Comparison of ENCODE assay signal across 14 cellular contexts in the genomic region with DNA sequence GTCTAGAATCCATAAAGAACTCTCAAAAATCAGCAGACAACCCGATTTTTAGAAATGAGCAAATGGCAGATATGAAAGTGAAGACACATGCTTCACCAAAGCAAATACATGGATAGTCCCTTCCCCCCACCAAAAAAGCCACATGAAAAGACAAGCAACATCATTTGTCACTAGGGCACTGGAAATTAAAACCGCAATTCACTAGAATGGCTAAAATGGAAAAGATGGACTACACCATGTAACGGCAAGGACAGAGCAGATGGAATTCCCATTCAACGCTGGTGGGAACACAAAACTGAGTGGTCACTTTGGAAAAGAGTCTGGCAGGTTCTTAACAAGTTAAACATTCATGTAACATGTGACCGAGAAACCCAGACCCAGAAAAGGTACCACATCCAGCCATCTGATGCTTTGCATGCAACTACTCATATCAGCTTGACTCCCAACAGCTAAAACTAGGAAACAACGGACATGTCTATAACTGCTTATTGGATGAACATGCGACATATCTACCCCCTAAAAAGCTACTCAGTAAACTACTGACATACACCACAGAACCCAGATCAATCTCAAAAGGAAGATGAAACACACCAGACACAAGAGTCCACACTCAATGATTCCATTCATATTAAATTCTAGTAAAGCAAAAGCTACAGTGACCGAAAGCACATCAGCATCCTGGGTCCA.
A peak's percentile ranks its signal among the peaks of the same experiment; 100 is the strongest.
DNase-seq lines count a peak whose midpoint lies in the region; ATAC-seq and TF ChIP-seq lines count a peak whose summit lies in the region.
"Had no signal": no experiment of that assay in that cellular context is flagged by ENCODE, and none has a peak within 500 bp of the region (broad histone marks: within the 10 kb centered on the region; RNA-seq: fewer than 3 reads in every experiment).

No MANE protein-coding gene starts in this region.

- H3K79me2 ChIP-seq in OCI-LY3 (ENCODE audit: low read length) (peaks cover 100% of the 10 kb centered on the region), osteoblast (ENCODE audit: insufficient read depth, low read length) (peaks cover 99% of the 10 kb centered on the region)

- intact Hi-C loops in Caco-2 (cut with micrococcal nuclease; ENCODE audit: unreplicated experiment), result no loop called here
- intact Hi-C loops in gastrocnemius medialis (cut with DNase I; ENCODE audit: low total_unique reads), result loop anchor here (5.0 kb wide), 1 partner anchor 47 kb away; no protein-coding TSS in a partner anchor

- H3K9ac ChIP-seq in OCI-LY3 (ENCODE audit: low read length), result no peak overlapping the region

- CTCF ChIA-PET in Caco-2 (lab: Charles Lee), result no interaction called here

- H3K36me3 ChIP-seq in Caco-2 (ENCODE audit: control insufficient read depth, insufficient read depth, low read length) (no peaks in the 10 kb centered on the region), OCI-LY3 (replicated peaks; ENCODE audit: low read depth, low read length) (peaks cover 4% of the 10 kb centered on the region), osteoblast (ENCODE audit: insufficient read depth, low read length) (peaks cover 5% of the 10 kb centered on the region), gastrocnemius medialis (no peaks in the 10 kb centered on the region)
- H3K36me3 ChIP-seq: sigmoid colon had no signal

- no peaks in the 10 kb centered on the region for H3K9me3 ChIP-seq in Caco-2
- no peaks in the 10 kb centered on the region for H3K9me3 ChIP-seq in OCI-LY3 (ENCODE audit: insufficient read depth, low read length)
- H3K9me3 ChIP-seq in osteoblast (ENCODE audit: low read depth, low read length), result no peaks in the 10 kb centered on the region
- H3K9me3 ChIP-seq in gastrocnemius medialis, result no peaks in the 10 kb centered on the region
- H3K9me3 ChIP-seq: heart right ventricle, sigmoid colon had no signal

- no peak overlapping the region for H3K4me3 Mint-ChIP-seq in Caco-2 (ENCODE audit: unreplicated experiment)

- H3K27ac Mint-ChIP-seq in Caco-2 (ENCODE audit: unreplicated experiment), result peak overlapping the region; percentile 15
- H3K27ac Mint-ChIP-seq in activated naive CD4-positive, alpha-beta T cell treated with anti-CD3 and anti-CD28 coated beads, Interleukin-2, amount 50 U/mL, for 72 hours, result peak overlapping the region; percentile 81 to 97

- no TSS peak for BruUV-seq in Caco-2 (replicated peaks; lab: Mats Ljungman, UMichigan)

- POLR2A ChIA-PET in Caco-2 (lab: Charles Lee), result no interaction called here

- peaks cover 99% of the 10 kb centered on the region for H4K20me1 ChIP-seq in OCI-LY3 (ENCODE audit: insufficient read depth, low read length)
- H4K20me1 ChIP-seq in osteoblast (ENCODE audit: insufficient read depth, low read length), result peaks cover 79% of the 10 kb centered on the region

- H3K27me3 Mint-ChIP-seq in Caco-2 (ENCODE audit: insufficient read depth, unreplicated experiment), result no peaks in the 10 kb centered on the region

- ATAC-seq in activated naive CD4-positive, alpha-beta T cell treated with anti-CD3 and anti-CD28 coated beads, Interleukin-2, amount 50 U/mL, for 72 hours, result peak; percentile 52 to 65
- ATAC-seq in gastrocnemius medialis (no peak), GM18517 (IDR thresholded peaks at IDR 0.05; ENCODE audit: unreplicated experiment) (no peak)
- ATAC-seq: heart right ventricle had no signal

- in situ Hi-C loops in gastrocnemius medialis (cut with MboI; ENCODE audit: low sequenced_read_pairs in 4 of 4), result loop anchor here in 1 of 4 donors (25.0 kb wide), 1 partner anchor 162 kb away; a partner anchor contains a TSS

- H2AFZ ChIP-seq in OCI-LY3 (ENCODE audit: low read depth, low read length), result no peak overlapping the region
- H2AFZ ChIP-seq in osteoblast (ENCODE audit: low read length), result no peak overlapping the region

- no peak for DNase-seq in Caco-2
- peak in 1 of 2 donors; percentile 60 for DNase-seq in activated naive CD4-positive, alpha-beta T cell treated with anti-CD3 and anti-CD28 coated beads, Interleukin-2, amount 50 U/mL, for 72 hours (ENCODE audit: low spot score in 2 of 2)
- peak; percentile 77 for DNase-seq in osteoblast (ENCODE audit: insufficient read length, low spot score, missing footprints)
- no peak for DNase-seq in gastrocnemius medialis
- no peak for DNase-seq in NCI-H1930 (lab: John Stamatoyannopoulos, UW)
- DNase-seq: cortex of kidney, EL, HCEC 1CT, heart right ventricle, mesendoderm, NCI-H1092 treated with DMSO at 0.1 percent for 48 hours, sigmoid colon had no signal

- H3K4me1 Mint-ChIP-seq in Caco-2 (ENCODE audit: low read depth, unreplicated experiment), result peaks cover 54% of the 10 kb centered on the region

- TF ChIP-seq CTCF in Caco-2 (IDR thresholded peaks at IDR 0.05; ENCODE audit: insufficient read depth in 1 of 2, low read depth in 1 of 2, low read length in 1 of 2, severe bottlenecking in 1 of 2, unreplicated experiment in 1 of 2) (no peak), OCI-LY3 (IDR thresholded peaks at IDR 0.05; ENCODE audit: low read depth, low read length) (no peak), osteoblast (IDR thresholded peaks at IDR 0.05; ENCODE audit: extremely low read depth, low read depth, low read length) (no peak), gastrocnemius medialis (IDR thresholded peaks at IDR 0.05 in 4 of 5, conservative IDR thresholded peaks at IDR 0.05 in 1 of 5) (no peak)

- H3K4me1 ChIP-seq in Caco-2 (peaks cover 49% of the 10 kb centered on the region), OCI-LY3 (ENCODE audit: low read length) (peaks cover 13% of the 10 kb centered on the region), osteoblast (ENCODE audit: insufficient read depth, low read length) (peaks cover 7% of the 10 kb centered on the region), gastrocnemius medialis (peaks cover 39 to 46% of the 10 kb centered on the region in 2 donors)

- H3K9me3 Mint-ChIP-seq in Caco-2 (ENCODE audit: unreplicated experiment), result no peaks in the 10 kb centered on the region
- no peaks in the 10 kb centered on the region for H3K9me3 Mint-ChIP-seq in activated naive CD4-positive, alpha-beta T cell treated with anti-CD3 and anti-CD28 coated beads, Interleukin-2, amount 50 U/mL, for 72 hours

- H3K4me2 ChIP-seq in OCI-LY3 (ENCODE audit: low read length), result peak overlapping the region; percentile 1; the same call in 1 of the 2 replicates
- H3K4me2 ChIP-seq in osteoblast (ENCODE audit: insufficient read depth, low read length), result no peak overlapping the region

- no peak overlapping the region for H3K27ac ChIP-seq in OCI-LY3 (ENCODE audit: low read length)
- no peak overlapping the region for H3K27ac ChIP-seq in osteoblast (ENCODE audit: low read depth, low read length)
- H3K27ac ChIP-seq in gastrocnemius medialis, result peak overlapping the region in 1 of 4 donors; percentile 5
- H3K27ac ChIP-seq: heart right ventricle, sigmoid colon had no signal

- peaks cover 100% of the 10 kb centered on the region for H3K36me3 Mint-ChIP-seq in Caco-2 (ENCODE audit: insufficient read depth, unreplicated experiment)
- peaks cover 0 to 6% of the 10 kb centered on the region in 2 donors for H3K36me3 Mint-ChIP-seq in activated naive CD4-positive, alpha-beta T cell treated with anti-CD3 and anti-CD28 coated beads, Interleukin-2, amount 50 U/mL, for 72 hours

- no peaks in the 10 kb centered on the region for H3K27me3 ChIP-seq in Caco-2 (replicated peaks; ENCODE audit: control insufficient read depth, insufficient read depth, low read length)
- H3K27me3 ChIP-seq in OCI-LY3 (ENCODE audit: low read depth, low read length), result no peaks in the 10 kb centered on the region
- no peaks in the 10 kb centered on the region for H3K27me3 ChIP-seq in osteoblast (ENCODE audit: insufficient read depth, low read length)
- no peaks in the 10 kb centered on the region for H3K27me3 ChIP-seq in gastrocnemius medialis
- H3K27me3 ChIP-seq: heart right ventricle, sigmoid colon had no signal

- TF ChIP-seq POLR2A in gastrocnemius medialis (IDR thresholded peaks at IDR 0.05), result no peak

- H3K4me3 ChIP-seq in Caco-2 (ENCODE audit: low read depth, low read length) (no peak overlapping the region), OCI-LY3 (ENCODE audit: low read length) (no peak overlapping the region), osteoblast (ENCODE audit: insufficient read depth, low read length) (no peak overlapping the region), gastrocnemius medialis (no peak overlapping the region)
- H3K4me3 ChIP-seq: heart right ventricle, sigmoid colon had no signal

Comparison
In these comparisons a context has a peak if more than half of its experiments do, and no peak if none do; other contexts are left out.
1. ATAC-seq: peak in activated naive CD4-positive, alpha-beta T cell treated with anti-CD3 and anti-CD28 coated beads, Interleukin-2, amount 50 U/mL, for 72 hours (2 of 2); none in gastrocnemius medialis (0 of 2) and GM18517 (single experiment).